3 cellular contexts compared by ENCODE assay signal in genomic region chr1:16773019-16773596, GRCh38. TPM values are rescaled to one million over a fixed set of nuclear protein-coding genes. Genes with fewer than 3 reads are reported as not detected.
"Had no signal": no experiment of that assay in that cellular context is flagged by ENCODE, and none has a peak within 500 bp of the region (broad histone marks: within the 10 kb centered on the region; RNA-seq: fewer than 3 reads in every experiment).

No MANE protein-coding gene starts in this region.

RNA-seq across cellular contexts. Expression of gene RNU1-4, which starts 32.8 kb away (rescaled TPM):
- total RNA-seq: M059J had no signal
- polyA plus RNA-seq: adipose tissue, SK-N-SH had no signal
